ENCODE assay signal across 15 cellular contexts in the genomic region with DNA sequence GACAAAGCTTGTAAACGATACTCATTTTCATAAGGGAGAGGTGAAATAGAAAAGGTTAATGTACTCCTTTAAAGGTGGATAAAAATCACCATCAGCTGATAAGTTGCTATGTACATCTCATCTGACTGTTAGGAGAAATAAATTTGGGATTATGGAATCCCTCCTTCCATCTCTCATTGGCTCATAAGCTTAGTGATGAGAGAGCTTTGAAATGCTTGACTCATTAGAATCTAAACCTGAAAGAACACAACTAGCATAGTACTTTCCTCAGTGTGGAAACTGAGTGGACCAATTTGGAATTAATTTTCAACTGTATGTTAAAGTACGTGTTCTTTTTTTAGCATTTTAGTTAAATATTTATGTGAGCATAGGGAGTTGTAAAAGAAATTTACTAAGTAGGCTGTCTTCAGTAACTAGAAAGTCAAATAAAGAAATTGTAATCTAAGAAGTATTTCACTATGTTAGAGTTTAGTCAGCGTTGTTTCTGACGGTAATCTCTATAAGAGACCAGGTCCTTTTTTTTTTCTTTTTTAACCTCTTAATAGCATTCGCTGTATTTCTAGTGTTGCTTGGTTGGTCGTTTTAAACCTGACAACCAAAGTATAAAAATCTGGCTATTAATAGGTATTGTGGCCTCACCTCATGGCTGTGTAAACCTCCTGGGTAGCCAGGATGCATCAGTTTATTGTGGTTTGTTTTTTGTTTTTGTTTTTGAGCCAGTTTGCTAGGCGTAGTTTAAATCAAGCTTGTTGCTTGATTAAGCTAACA. TPM values are rescaled to one million over a fixed set of nuclear protein-coding genes. Genes with fewer than 3 reads are reported as not detected.
DNase-seq lines count a peak whose midpoint lies in the region; ATAC-seq, FAIRE-seq and TF ChIP-seq lines count a peak whose summit lies in the region.
"Had no signal": no experiment of that assay in that cellular context is flagged by ENCODE, and none has a peak within 500 bp of the region (broad histone marks: within the 10 kb centered on the region; RNA-seq: fewer than 3 reads in every experiment).

No MANE protein-coding gene starts in this region.

- DNase-seq in CD4-positive, CD25-positive, alpha-beta regulatory T cell = peak in 2 of 3 donors; percentile 9 to 24
- DNase-seq in IMR-90 (peak; percentile 73), astrocyte (ENCODE audit: low read depth) (peak; percentile 54), mesenchymal stem cell (peak; percentile 36), RKO (ENCODE audit: low spot score) (no peak), NK-92 (lab: John Stamatoyannopoulos, UW; ENCODE audit: unreplicated experiment) (no peak), SW480 (ENCODE audit: low spot score) (no peak)
- DNase-seq in stimulated activated naive B cell treated with anti-CD40 and anti-IgM and Interleukin-4, amounts not matched to agents 10 μg/mL and 1 μg/mL and 100 μg/mL, for 72 hours = no peak
- DNase-seq: activated CD4-positive, CD25-positive, alpha-beta regulatory T cell; body of pancreas; DMS79; NCI-H1417 treated with DMSO at 0.1 percent for 48 hours; OCI-M1; upper lobe of left lung had no signal

- no peaks in the 10 kb centered on the region for H4K20me1 ChIP-seq in IMR-90 (ENCODE audit: insufficient read depth, low read length)
- no peaks in the 10 kb centered on the region for H4K20me1 ChIP-seq in astrocyte (ENCODE audit: insufficient read depth, low read length)

- peak overlapping the region; percentile 9 for H3K4me3 ChIP-seq in CD4-positive, CD25-positive, alpha-beta regulatory T cell (ENCODE audit: low read depth, low read length)
- H3K4me3 ChIP-seq in IMR-90 (ENCODE audit: insufficient read depth, low read depth, low read length) = peak overlapping the region; percentile 31; the same call in 1 of the 2 replicates
- H3K4me3 ChIP-seq in astrocyte (ENCODE audit: insufficient read depth, low read depth, low read length) = peak overlapping the region; percentile 34
- no peak overlapping the region for H3K4me3 ChIP-seq in mesenchymal stem cell (ENCODE audit: insufficient read depth in 1 of 2, low read depth in 1 of 2, low read length in 2 of 2)
- H3K4me3 ChIP-seq: body of pancreas, GM23338, upper lobe of left lung had no signal

- no peaks in the 10 kb centered on the region for H3K9me3 Mint-ChIP-seq in CD4-positive, CD25-positive, alpha-beta regulatory T cell
- H3K9me3 Mint-ChIP-seq in astrocyte (ENCODE audit: unreplicated experiment) = no peaks in the 10 kb centered on the region
- H3K9me3 Mint-ChIP-seq in stimulated activated naive B cell treated with anti-CD40 and anti-IgM and Interleukin-4, amounts not matched to agents 10 μg/mL and 1 μg/mL and 100 μg/mL, for 72 hours = no peaks in the 10 kb centered on the region
- H3K9me3 Mint-ChIP-seq: GM23338 had no signal

- H3K9me3 ChIP-seq in CD4-positive, CD25-positive, alpha-beta regulatory T cell (ENCODE audit: control insufficient read depth in 2 of 2, low read length in 2 of 2) = no peaks in the 10 kb centered on the region
- H3K9me3 ChIP-seq in IMR-90 (ENCODE audit: control insufficient read depth, insufficient read depth, low read length) (no peaks in the 10 kb centered on the region), astrocyte (ENCODE audit: insufficient read depth, low read depth, low read length) (no peaks in the 10 kb centered on the region), mesenchymal stem cell (ENCODE audit: control insufficient read depth, low read length) (no peaks in the 10 kb centered on the region)
- H3K9me3 ChIP-seq: body of pancreas, upper lobe of left lung had no signal

- TF ChIP-seq CTCF in IMR-90 (conservative IDR thresholded peaks at IDR 0.05; ENCODE audit: low read depth, low read length) (no peak), astrocyte (IDR thresholded peaks at IDR 0.05; ENCODE audit: insufficient read depth, low read depth, low read length) (no peak)

- H3K9ac ChIP-seq in IMR-90 (ENCODE audit: low read depth, low read length) (peak overlapping the region; percentile 84; the same call in 1 of the 2 replicates), astrocyte (ENCODE audit: low read length) (peak overlapping the region; percentile 79), mesenchymal stem cell (ENCODE audit: low read length) (peak overlapping the region; percentile 77)

- peak overlapping the region; percentile 97 for H2BK20ac ChIP-seq in IMR-90 (ENCODE audit: low read depth, low read length)

- no peak overlapping the region for H2AFZ ChIP-seq in IMR-90 (replicated peaks; ENCODE audit: low read length, poor library complexity)
- H2AFZ ChIP-seq in astrocyte (ENCODE audit: low read depth, low read length) = no peak overlapping the region
- H2AFZ ChIP-seq in mesenchymal stem cell (ENCODE audit: low read depth, low read length) = no peak overlapping the region
- H2AFZ ChIP-seq: GM23338 had no signal

- H3K4me1 Mint-ChIP-seq in CD4-positive, CD25-positive, alpha-beta regulatory T cell = peaks cover 16 to 48% (median 19%) of the 10 kb centered on the region in 4 donors
- peaks cover 36% of the 10 kb centered on the region for H3K4me1 Mint-ChIP-seq in astrocyte (ENCODE audit: low read depth, unreplicated experiment)
- no peaks in the 10 kb centered on the region for H3K4me1 Mint-ChIP-seq in stimulated activated naive B cell treated with anti-CD40 and anti-IgM and Interleukin-4, amounts not matched to agents 10 μg/mL and 1 μg/mL and 100 μg/mL, for 72 hours
- H3K4me1 Mint-ChIP-seq: GM23338 had no signal

- no peak overlapping the region for H2AK9ac ChIP-seq in IMR-90 (replicated peaks; ENCODE audit: low read depth, low read length, poor library complexity)

- H3K79me1 ChIP-seq in IMR-90 (ENCODE audit: low read depth in 1 of 2, low read length in 2 of 2) = peaks cover 20 to 28% of the 10 kb centered on the region in 2 experiments
- peaks cover 5% of the 10 kb centered on the region for H3K79me1 ChIP-seq in mesenchymal stem cell (replicated peaks; ENCODE audit: low read length, poor library complexity, severe bottlenecking)

- peaks cover 84% of the 10 kb centered on the region for H3K36me3 ChIP-seq in CD4-positive, CD25-positive, alpha-beta regulatory T cell (ENCODE audit: control insufficient read depth, insufficient read depth, low read length)
- peaks cover 18% of the 10 kb centered on the region for H3K36me3 ChIP-seq in IMR-90 (ENCODE audit: control insufficient read depth, insufficient read depth, low read length)
- peaks cover 35% of the 10 kb centered on the region for H3K36me3 ChIP-seq in astrocyte (ENCODE audit: insufficient read depth, low read length)
- H3K36me3 ChIP-seq in mesenchymal stem cell (ENCODE audit: control insufficient read depth in 1 of 2, insufficient read depth in 2 of 2, low read depth in 1 of 2, low read length in 2 of 2) = peaks cover 4 to 88% of the 10 kb centered on the region in 2 experiments

- H3K27ac Mint-ChIP-seq in CD4-positive, CD25-positive, alpha-beta regulatory T cell = peak overlapping the region; percentile 27 to 80 (median 52)
- peak overlapping the region; percentile 99 for H3K27ac Mint-ChIP-seq in astrocyte (ENCODE audit: unreplicated experiment)
- no peak overlapping the region for H3K27ac Mint-ChIP-seq in stimulated activated naive B cell treated with anti-CD40 and anti-IgM and Interleukin-4, amounts not matched to agents 10 μg/mL and 1 μg/mL and 100 μg/mL, for 72 hours
- H3K27ac Mint-ChIP-seq: GM23338 had no signal

- H2BK120ac ChIP-seq in IMR-90 (ENCODE audit: low read depth, low read length) (peak overlapping the region; percentile 97), mesenchymal stem cell (ENCODE audit: low read depth, low read length) (no peak overlapping the region)

- H3K27me3 ChIP-seq in CD4-positive, CD25-positive, alpha-beta regulatory T cell (ENCODE audit: control insufficient read depth, insufficient read depth, low read length) = no peaks in the 10 kb centered on the region
- H3K27me3 ChIP-seq in IMR-90 (ENCODE audit: control insufficient read depth, insufficient read depth, low read length) = no peaks in the 10 kb centered on the region
- H3K27me3 ChIP-seq in astrocyte (ENCODE audit: insufficient read depth, low read length) = no peaks in the 10 kb centered on the region
- H3K27me3 ChIP-seq in mesenchymal stem cell (ENCODE audit: control insufficient read depth in 1 of 2, insufficient read depth in 1 of 2, low read length in 2 of 2) = no peaks in the 10 kb centered on the region
- H3K27me3 ChIP-seq: body of pancreas, upper lobe of left lung had no signal

- no CpG with 5 or more reads among the region's 7 CpGs for WGBS in IMR-90 (ENCODE audit: extremely low coverage in 2 of 2, insufficient read length in 1 of 2), 2 experiments
- WGBS in mesenchymal stem cell = 49% methylated on average over 5 of the region's 7 CpGs

- H3K9me1 ChIP-seq in IMR-90 (ENCODE audit: insufficient read depth, low read length) = peaks cover 6% of the 10 kb centered on the region

- H2AK5ac ChIP-seq in IMR-90 (ENCODE audit: low read depth, low read length) (peak overlapping the region; percentile 90), mesenchymal stem cell (ENCODE audit: low read length, severe bottlenecking) (peak overlapping the region; percentile 87)

- in situ Hi-C loops in IMR-90 (cut with MboI; ENCODE audit: low sequenced_read_pairs) = no loop called here

- no peaks in the 10 kb centered on the region for H3K27me3 Mint-ChIP-seq in CD4-positive, CD25-positive, alpha-beta regulatory T cell
- no peaks in the 10 kb centered on the region for H3K27me3 Mint-ChIP-seq in astrocyte (ENCODE audit: low read depth, unreplicated experiment)
- no peaks in the 10 kb centered on the region for H3K27me3 Mint-ChIP-seq in stimulated activated naive B cell treated with anti-CD40 and anti-IgM and Interleukin-4, amounts not matched to agents 10 μg/mL and 1 μg/mL and 100 μg/mL, for 72 hours

- TF ChIP-seq RAD21 in IMR-90 (IDR thresholded peaks at IDR 0.05; ENCODE audit: low read length) = no peak

- peak overlapping the region; percentile 81 to 97 for H4K8ac ChIP-seq in IMR-90 (ENCODE audit: low read depth in 2 of 2, low read length in 2 of 2)
- H4K8ac ChIP-seq in mesenchymal stem cell (ENCODE audit: low read length) = no peak overlapping the region

- H3K4me2 ChIP-seq in IMR-90 (ENCODE audit: low read depth, low read length) = peak overlapping the region; percentile 99; the same call in 1 of the 2 replicates
- peak overlapping the region; percentile 79 for H3K4me2 ChIP-seq in astrocyte (ENCODE audit: low read length)
- peak overlapping the region; percentile 29 for H3K4me2 ChIP-seq in mesenchymal stem cell (ENCODE audit: low read length, poor library complexity, severe bottlenecking)
- H3K4me2 ChIP-seq: GM23338 had no signal

- TF ChIP-seq POLR2A in IMR-90 (IDR thresholded peaks at IDR 0.05; ENCODE audit: low read depth, low read length) = 0 out of 2 replicates have a peak, but pooled peaks have one; percentile 14

- peak overlapping the region; percentile 99 for H2BK5ac ChIP-seq in IMR-90 (ENCODE audit: low read depth, low read length, poor library complexity, severe bottlenecking)
- H2BK5ac ChIP-seq in mesenchymal stem cell (ENCODE audit: low read depth, low read length, poor library complexity, severe bottlenecking) = peak overlapping the region; percentile 57

- peaks cover 7% of the 10 kb centered on the region for H3K79me2 ChIP-seq in astrocyte (ENCODE audit: insufficient read depth, low read length)

- peak overlapping the region; percentile 98 for H4K5ac ChIP-seq in IMR-90 (ENCODE audit: low read depth, low read length)

- H4K91ac ChIP-seq in IMR-90 (ENCODE audit: insufficient read depth, low read depth, low read length) (peak overlapping the region; percentile 86; the same call in 1 of the 2 replicates), mesenchymal stem cell (ENCODE audit: low read length) (no peak overlapping the region)

- H3K23ac ChIP-seq in IMR-90 (ENCODE audit: low read depth, low read length) = peak overlapping the region; percentile 94
- no peak overlapping the region for H3K23ac ChIP-seq in mesenchymal stem cell (ENCODE audit: low read length in 2 of 2)

- no TSS peak for BruUV-seq in IMR-90 (replicated peaks; lab: Mats Ljungman, UMichigan)

- POLR2A ChIA-PET in IMR-90 (lab: Charles Lee; ENCODE audit: unreplicated experiment) = no interaction called here

- dilution Hi-C loops in IMR-90 (cut with HindIII; ENCODE audit: low sequenced_read_pairs, unreplicated experiment) = no loop called here

- peaks cover 54% of the 10 kb centered on the region for H3K36me3 Mint-ChIP-seq in CD4-positive, CD25-positive, alpha-beta regulatory T cell
- peaks cover 10% of the 10 kb centered on the region for H3K36me3 Mint-ChIP-seq in astrocyte (ENCODE audit: low read depth, unreplicated experiment)
- H3K36me3 Mint-ChIP-seq in stimulated activated naive B cell treated with anti-CD40 and anti-IgM and Interleukin-4, amounts not matched to agents 10 μg/mL and 1 μg/mL and 100 μg/mL, for 72 hours = peaks cover 17 to 51% of the 10 kb centered on the region in 2 donors

- peak overlapping the region; percentile 99 for H3K56ac ChIP-seq in IMR-90 (ENCODE audit: extremely low read depth, insufficient read depth, low read length)

- H3K18ac ChIP-seq in IMR-90 (ENCODE audit: low read depth, low read length) (peak overlapping the region; percentile 100), mesenchymal stem cell (ENCODE audit: low read depth in 1 of 2, low read length in 2 of 2) (no peak overlapping the region)

- H2BK12ac ChIP-seq in mesenchymal stem cell (ENCODE audit: low read length in 2 of 2) = no peak overlapping the region

- H2BK15ac ChIP-seq in IMR-90 (ENCODE audit: low read depth, low read length) (peak overlapping the region; percentile 96), mesenchymal stem cell (ENCODE audit: low read depth, poor library complexity, severe bottlenecking) (no peak overlapping the region)

- intact Hi-C loops in IMR-90 (cut with micrococcal nuclease) = loop anchor here (2.0 kb wide), 1 partner anchor 31 kb away; no protein-coding TSS in a partner anchor

- H3K4ac ChIP-seq in IMR-90 (ENCODE audit: low read depth, low read length) (peak overlapping the region; percentile 94), mesenchymal stem cell (ENCODE audit: low read depth in 1 of 2, low read length in 2 of 2) (no peak overlapping the region)

- H3K14ac ChIP-seq in IMR-90 (replicated peaks; ENCODE audit: low read depth, low read length) = peak overlapping the region; percentile 91
- H3K14ac ChIP-seq in mesenchymal stem cell (ENCODE audit: low read length in 2 of 2) = no peak overlapping the region

- CTCF ChIA-PET in IMR-90 (lab: Yijun Ruan, JAX) = interaction anchor here (0.7 to 1.3 kb wide), 2 partner anchors 24 to 315 kb away, joined by 3 to 4 read pairs; no protein-coding TSS in a partner anchor

- ATAC-seq in CD4-positive, CD25-positive, alpha-beta regulatory T cell (ENCODE audit: low read depth in 2 of 2) = peak; percentile 44 to 61
- peak; percentile 61 for ATAC-seq in IMR-90 (ENCODE audit: low read depth)
- ATAC-seq in stimulated activated naive B cell treated with anti-CD40 and anti-IgM and Interleukin-4, amounts not matched to agents 10 μg/mL and 1 μg/mL and 100 μg/mL, for 72 hours (replicated peaks) = no peak
- ATAC-seq: body of pancreas, GM23338 had no signal

- no peak for FAIRE-seq in astrocyte (lab: Jason Lieb, UNC)

- H3K4me3 Mint-ChIP-seq in CD4-positive, CD25-positive, alpha-beta regulatory T cell = peak overlapping the region in 3 of 4 donors; percentile 8 to 85 (median 59)
- H3K4me3 Mint-ChIP-seq in astrocyte (ENCODE audit: unreplicated experiment) = peak overlapping the region; percentile 48
- H3K4me3 Mint-ChIP-seq in stimulated activated naive B cell treated with anti-CD40 and anti-IgM and Interleukin-4, amounts not matched to agents 10 μg/mL and 1 μg/mL and 100 μg/mL, for 72 hours = no peak overlapping the region
- H3K4me3 Mint-ChIP-seq: GM23338 had no signal

- peak overlapping the region; percentile 62 for H3K27ac ChIP-seq in CD4-positive, CD25-positive, alpha-beta regulatory T cell (ENCODE audit: insufficient read depth, low read length, poor library complexity, severe bottlenecking)
- peak overlapping the region; percentile 94 for H3K27ac ChIP-seq in IMR-90 (ENCODE audit: insufficient read depth, low read length)
- H3K27ac ChIP-seq in astrocyte (ENCODE audit: low read depth, low read length) = peak overlapping the region; percentile 94
- peak overlapping the region; percentile 100 for H3K27ac ChIP-seq in mesenchymal stem cell (ENCODE audit: low read length, poor library complexity, severe bottlenecking)

- H3K4me1 ChIP-seq in CD4-positive, CD25-positive, alpha-beta regulatory T cell (ENCODE audit: control insufficient read depth, insufficient read depth, low read length, poor library complexity, severe bottlenecking) = peaks cover 7% of the 10 kb centered on the region
- peaks cover 14% of the 10 kb centered on the region for H3K4me1 ChIP-seq in IMR-90 (ENCODE audit: control insufficient read depth, insufficient read depth, low read length)
- peaks cover 23% of the 10 kb centered on the region for H3K4me1 ChIP-seq in astrocyte (ENCODE audit: insufficient read depth, low read length)
- peaks cover 4% of the 10 kb centered on the region for H3K4me1 ChIP-seq in mesenchymal stem cell (ENCODE audit: control insufficient read depth, insufficient read depth, low read depth, low read length)

RNA-seq across cellular contexts. Expression of a gene that starts 34.4 kb away (rescaled TPM):
- total RNA-seq in CD4-positive, CD25-positive, alpha-beta regulatory T cell = 85.5 TPM
- 10 to 100 TPM; 22.3 to 41.2 (median 28.2) TPM for polyA plus RNA-seq in CD4-positive, CD25-positive, alpha-beta regulatory T cell
- total RNA-seq in IMR-90 (2012; rRNA removed) = 16.5 and 21.7 TPM in 2 replicates
- polyA plus RNA-seq in IMR-90 (2012; rRNA removed) = 8.9 and 10.7 TPM in 2 replicates
- 2.5 and 7.1 TPM in 2 replicates for polyA plus RNA-seq in IMR-90 (2012; cell fraction: cytosol; rRNA removed)
- 39.6 and 46.5 TPM in 2 replicates for polyA plus RNA-seq in IMR-90 (2012; cell fraction: nucleus; rRNA removed; ENCODE audit: low replicate concordance)
- 36.1 and 38.2 TPM in 2 replicates for total RNA-seq in astrocyte
- 15.5 TPM for polyA plus RNA-seq in mesenchymal stem cell (2013, experiment 1 of 2)
- 15.3 TPM for polyA plus RNA-seq in mesenchymal stem cell (2013, experiment 2 of 2)

Comparison
In these comparisons a context has a peak if more than half of its experiments do, and no peak if none do; other contexts are left out.
1. ATAC-seq: peak in CD4-positive, CD25-positive, alpha-beta regulatory T cell (2 of 2) and IMR-90 (single experiment); none in stimulated activated naive B cell treated with anti-CD40 and anti-IgM and Interleukin-4, amounts not matched to agents 10 μg/mL and 1 μg/mL and 100 μg/mL, for 72 hours (0 of 2).
2. DNase-seq: peak in CD4-positive, CD25-positive, alpha-beta regulatory T cell (2 of 3), IMR-90 (single experiment), astrocyte (single experiment) and mesenchymal stem cell (single experiment); none in stimulated activated naive B cell treated with anti-CD40 and anti-IgM and Interleukin-4, amounts not matched to agents 10 μg/mL and 1 μg/mL and 100 μg/mL, for 72 hours (single experiment), RKO (single experiment), NK-92 (single experiment) and SW480 (single experiment).
3. H3K4me3 ChIP-seq: peak in CD4-positive, CD25-positive, alpha-beta regulatory T cell (single experiment), IMR-90 (single experiment) and astrocyte (single experiment); none in mesenchymal stem cell (0 of 2).
4. H3K4me3 Mint-ChIP-seq: peak in CD4-positive, CD25-positive, alpha-beta regulatory T cell (3 of 4) and astrocyte (single experiment); none in stimulated activated naive B cell treated with anti-CD40 and anti-IgM and Interleukin-4, amounts not matched to agents 10 μg/mL and 1 μg/mL and 100 μg/mL, for 72 hours (0 of 2).
5. H3K4me2 ChIP-seq: peak in every context shown above with its lines; median percentile 99 in IMR-90; 79 in astrocyte; 29 in mesenchymal stem cell.
6. Peak in every context shown above with its lines, with median percentiles within 50 percentile points of each other: H3K27ac ChIP-seq and H3K9ac ChIP-seq.